In genomic region chr9:137709411-137710101, GRCh38 we compare ENCODE assay signal across 21 cellular contexts.
DNase-seq lines count a peak whose midpoint lies in the region; ATAC-seq and TF ChIP-seq lines count a peak whose summit lies in the region.
"Had no signal": no experiment of that assay in that cellular context is flagged by ENCODE, and none has a peak within 500 bp of the region (broad histone marks: within the 10 kb centered on the region; RNA-seq: fewer than 3 reads in every experiment).

No MANE protein-coding gene starts in this region.

- no peak overlapping the region for H2AK5ac ChIP-seq in trophoblast cell (ENCODE audit: low read length)

- TF ChIP-seq EP300 in gastroesophageal sphincter (IDR thresholded peaks at IDR 0.05): no peak

- CTCF ChIA-PET in RWPE1 (lab: Yijun Ruan, JAX): interaction anchor here (1.2 kb wide), 1 partner anchor 10 kb away, joined by 3 read pairs; no protein-coding TSS in a partner anchor

- H4K12ac ChIP-seq in trophoblast cell (ENCODE audit: low read depth, low read length): no peak overlapping the region

- H3K4me2 ChIP-seq in trophoblast cell (ENCODE audit: low read length): no peak overlapping the region
- H3K4me2 ChIP-seq: A549 had no signal

- TF ChIP-seq CTCF in RWPE1 (conservative IDR thresholded peaks at IDR 0.05; ENCODE audit: low read depth) (no peak), gastroesophageal sphincter (IDR thresholded peaks at IDR 0.05) (no peak)

- no peak overlapping the region for H4K91ac ChIP-seq in trophoblast cell (ENCODE audit: low read depth, low read length)

- peak; percentile 18 for ATAC-seq in gastroesophageal sphincter
- ATAC-seq in GM18873 (IDR thresholded peaks at IDR 0.05; ENCODE audit: low FRiP score, unreplicated experiment): no peak
- ATAC-seq: A549, GM12878 had no signal

- H4K8ac ChIP-seq in trophoblast cell (ENCODE audit: low read depth, low read length): no peak overlapping the region

- no peak overlapping the region for H3K18ac ChIP-seq in trophoblast cell (ENCODE audit: low read length)

- no peaks in the 10 kb centered on the region for H3K9me3 ChIP-seq in gastroesophageal sphincter
- no peaks in the 10 kb centered on the region for H3K9me3 ChIP-seq in trophoblast cell (ENCODE audit: insufficient read depth, low read depth, low read length)

- H2BK12ac ChIP-seq in trophoblast cell (ENCODE audit: low read length): no peak overlapping the region

- peak overlapping the region; percentile 86 for H3K27ac ChIP-seq in RWPE1
- no peak overlapping the region for H3K27ac ChIP-seq in gastroesophageal sphincter
- H3K27ac ChIP-seq in trophoblast cell (ENCODE audit: low read depth, low read length): no peak overlapping the region
- H3K27ac ChIP-seq: A549 had no signal

- H3K4ac ChIP-seq in trophoblast cell (ENCODE audit: low read depth, low read length): no peak overlapping the region

- no peak overlapping the region for H2AFZ ChIP-seq in trophoblast cell (ENCODE audit: insufficient read depth, low read length, poor library complexity)

- no peaks in the 10 kb centered on the region for H3K79me1 ChIP-seq in trophoblast cell (ENCODE audit: low read length)

- H3K27me3 ChIP-seq in H7 (ENCODE audit: control insufficient read depth, insufficient read depth, low read length) (no peaks in the 10 kb centered on the region), gastroesophageal sphincter (no peaks in the 10 kb centered on the region), trophoblast cell (ENCODE audit: insufficient read depth, low read length) (no peaks in the 10 kb centered on the region)
- H3K27me3 ChIP-seq: MG63 had no signal

- H3K36me3 ChIP-seq in H7 (replicated peaks; ENCODE audit: control insufficient read depth, insufficient read depth, low read length): peaks cover 2% of the 10 kb centered on the region
- peaks cover 0 to 17% of the 10 kb centered on the region in 2 donors for H3K36me3 ChIP-seq in gastroesophageal sphincter
- H3K36me3 ChIP-seq in trophoblast cell (ENCODE audit: control insufficient read depth in 1 of 2, insufficient read depth in 2 of 2, low read length in 2 of 2): peaks cover 13 to 14% of the 10 kb centered on the region in 2 experiments

- H3K9ac ChIP-seq in trophoblast cell (ENCODE audit: low read length): no peak overlapping the region

- H3K79me2 ChIP-seq in trophoblast cell (ENCODE audit: control insufficient read depth, insufficient read depth, low read length, poor library complexity): peaks cover 5% of the 10 kb centered on the region

- H2BK5ac ChIP-seq in trophoblast cell (ENCODE audit: low read depth, low read length, poor library complexity): no peak overlapping the region

- 60 to 97% methylated on average over 1 to 5 of the region's 14 CpGs for WGBS in gastroesophageal sphincter (ENCODE audit: low coverage in 1 of 2), 2 donors
- no CpG with 5 or more reads among the region's 14 CpGs for WGBS in trophoblast cell (ENCODE audit: extremely low coverage, insufficient coverage, insufficient read length)

- H2BK120ac ChIP-seq in trophoblast cell (ENCODE audit: insufficient read depth, low read length, poor library complexity): no peak overlapping the region

- H3K23ac ChIP-seq in trophoblast cell (ENCODE audit: low read length): no peak overlapping the region

- H3K4me1 ChIP-seq in gastroesophageal sphincter (peaks cover 0 to 63% (median 5%) of the 10 kb centered on the region in 3 donors), trophoblast cell (ENCODE audit: control insufficient read depth in 1 of 2, insufficient read depth in 2 of 2, low read length in 2 of 2) (no peaks in the 10 kb centered on the region)
- H3K4me1 ChIP-seq: A549 had no signal

- TF ChIP-seq POLR2A in gastroesophageal sphincter (IDR thresholded peaks at IDR 0.05): no peak

- POLR2A ChIA-PET in RWPE1 (lab: Yijun Ruan, JAX; ENCODE audit: low non-redundant PET): no interaction called here

- no peak overlapping the region for H3K14ac ChIP-seq in trophoblast cell (ENCODE audit: low read length)

- peak; percentile 57 for DNase-seq in H7
- no peak for DNase-seq in RWPE1 (ENCODE audit: low spot score)
- no peak for DNase-seq in trophoblast cell
- no peak for DNase-seq in DMS114 treated with DMSO at 0.1 percent for 48 hours (lab: John Stamatoyannopoulos, UW; ENCODE audit: unreplicated experiment)
- DNase-seq in COR-L47 (lab: John Stamatoyannopoulos, UW): no peak
- no peak for DNase-seq in NOMO-1 (lab: John Stamatoyannopoulos, UW; ENCODE audit: unreplicated experiment in 2 of 2)
- DNase-seq: CD4-positive, CD25-positive, alpha-beta regulatory T cell; DND-41; HCEC 1CT; Kasumi-1; MG63; NCI-H1417; NCI-H1694 treated with DMSO at 0.1 percent for 48 hours; NCI-H446; NCI-H526; OCI-M1; SHP77 had no signal

- H3K4me3 ChIP-seq in H7 (ENCODE audit: insufficient read depth, low read depth, low read length): no peak overlapping the region
- H3K4me3 ChIP-seq in gastroesophageal sphincter: no peak overlapping the region
- peak overlapping the region; percentile 35 for H3K4me3 ChIP-seq in trophoblast cell (ENCODE audit: low read depth, low read length)
- H3K4me3 ChIP-seq: A549, GM12878, MG63 had no signal
